Comparison of ENCODE assay signal across 8 cellular contexts in the genomic region with DNA sequence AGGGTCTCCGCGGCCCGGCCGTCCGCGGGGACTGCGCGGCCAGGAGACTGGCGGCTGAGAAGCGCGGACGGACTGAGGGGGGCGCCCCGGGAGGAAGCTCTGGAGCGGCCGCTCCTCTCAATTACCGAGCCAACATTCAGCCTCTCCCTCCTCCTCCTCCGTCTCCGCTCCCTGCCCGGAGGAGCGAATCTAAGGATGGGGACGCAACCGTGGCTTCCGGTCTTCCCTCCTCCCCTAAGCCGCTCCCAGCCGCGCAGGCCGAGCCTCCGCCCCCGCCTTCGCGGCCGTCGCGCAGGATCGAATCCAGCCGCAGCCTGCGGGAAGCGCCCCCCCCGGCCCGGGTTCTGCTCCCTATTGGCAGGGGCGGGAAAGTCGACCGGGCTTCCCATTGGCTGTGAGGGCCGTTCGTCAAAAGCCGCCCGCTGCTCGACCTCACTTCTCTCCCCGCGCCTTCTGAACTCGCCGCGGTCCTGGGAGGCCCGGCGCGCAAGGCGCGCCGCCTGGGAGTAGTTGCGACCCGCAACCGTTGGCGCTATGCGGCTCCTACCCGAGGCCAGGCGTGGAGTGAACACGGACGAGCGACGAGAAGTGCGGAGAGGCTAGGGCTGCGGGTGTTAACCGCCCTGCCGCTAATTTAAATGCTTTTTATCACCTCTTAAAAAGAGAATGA. TPM values are rescaled to one million over a fixed set of nuclear protein-coding genes. Genes with fewer than 3 reads are reported as not detected.
DNase-seq lines count a peak whose midpoint lies in the region; ATAC-seq, FAIRE-seq and TF ChIP-seq lines count a peak whose summit lies in the region.

A gene (minus strand): TSS at position 197 of the 670 bp plus-strand sequence. CDS start 302 bp downstream, outside the sequence.

- 0 out of 2 replicates have a peak within 1 kb of the TSS, but pooled peaks have one; percentile 22 for H2BK12ac ChIP-seq in H1 (ENCODE audit: low read depth, low read length)

- H3K36me3 ChIP-seq in CD8-positive, alpha-beta T cell (ENCODE audit: insufficient read depth, low read length): no peaks in the 10 kb centered on the region
- H3K36me3 ChIP-seq in NT2/D1 (ENCODE audit: insufficient read depth, insufficient read length, low read length) (no peaks in the 10 kb centered on the region), H1 (ENCODE audit: control insufficient read depth in 2 of 4, insufficient read depth in 4 of 4, low read length in 3 of 4) (no peaks in the 10 kb centered on the region)

- H3K4me3 Mint-ChIP-seq in CD8-positive, alpha-beta T cell: peak within 1 kb of the TSS; percentile 95
- peak within 1 kb of the TSS; percentile 99 for H3K4me3 Mint-ChIP-seq in activated CD8-positive, alpha-beta memory T cell treated with anti-CD3 and anti-CD28 coated beads, Interleukin-2, amount 10 ng/mL, durations not matched to agents 7 days and 5 days
- H3K4me3 Mint-ChIP-seq in memory B cell: peak within 1 kb of the TSS; percentile 78

- H2BK20ac ChIP-seq in H1 (ENCODE audit: low read length): no peak within 1 kb of the TSS

- no peaks in the 10 kb centered on the region for H3K79me1 ChIP-seq in H1 (ENCODE audit: low read depth, low read length)

- H4K20me1 ChIP-seq in H1 (replicated peaks in 1 of 2; ENCODE audit: control insufficient read depth in 1 of 2, insufficient read depth in 2 of 2, low read length in 2 of 2): peaks cover 3 to 20% of the 10 kb centered on the region in 2 experiments

- peaks cover 4% of the 10 kb centered on the region for H3K36me3 Mint-ChIP-seq in CD8-positive, alpha-beta T cell
- peaks cover 21% of the 10 kb centered on the region for H3K36me3 Mint-ChIP-seq in activated CD8-positive, alpha-beta memory T cell treated with anti-CD3 and anti-CD28 coated beads, Interleukin-2, amount 10 ng/mL, durations not matched to agents 7 days and 5 days
- H3K36me3 Mint-ChIP-seq in memory B cell: no peaks in the 10 kb centered on the region

- CTCF ChIA-PET in CD8-positive, alpha-beta T cell (lab: Charles Lee): interaction anchor here (0.6 to 8.6 kb wide), 32 partner anchors 8 to 227 kb away, joined by 3 to 82 read pairs (median 6); a partner anchor contains a TSS
- CTCF ChIA-PET in activated CD8-positive, alpha-beta memory T cell treated with anti-CD3 and anti-CD28 coated beads, Interleukin-2, amount 10 ng/mL, durations not matched to agents 7 days and 5 days (lab: Charles Lee): interaction anchor here (0.7 to 12.6 kb wide), 40 partner anchors 8 to 148 kb away, joined by 3 to 166 read pairs (median 6); a partner anchor contains a TSS
- CTCF ChIA-PET in H1 (lab: Charles Lee; ENCODE audit: partially characterized antibody): interaction anchor here (1.0 to 14.3 kb wide), 17 partner anchors 8 to 138 kb away, joined by 3 to 119 read pairs (median 5); a partner anchor contains a TSS

- H4K5ac ChIP-seq in H1 (ENCODE audit: insufficient read length, low read depth, low read length): peak within 1 kb of the TSS; percentile 69

- intact Hi-C loops in CD8-positive, alpha-beta T cell (cut with DNase I, micrococcal nuclease): loop anchor here (1.0 to 10.0 kb wide), 11 partner anchors 22 to 834 kb away; a partner anchor contains a TSS

- H3K4me1 ChIP-seq in CD8-positive, alpha-beta T cell (ENCODE audit: insufficient read depth, low read length): peaks cover 23% of the 10 kb centered on the region
- H3K4me1 ChIP-seq in NT2/D1 (ENCODE audit: insufficient read depth, insufficient read length) (peaks cover 2% of the 10 kb centered on the region), H1 (replicated peaks in 1 of 4; ENCODE audit: control insufficient read depth in 3 of 4, insufficient read depth in 4 of 4, low read length in 3 of 4) (peaks cover 0 to 9% (median 3%) of the 10 kb centered on the region in 4 experiments; a peak in 3 of 7 replicates)

- H3K9ac ChIP-seq in NT2/D1 (ENCODE audit: insufficient read length, low read depth) (peak within 1 kb of the TSS; percentile 90), H1 (replicated peaks in 1 of 4; ENCODE audit: extremely low read depth in 1 of 4, low read depth in 3 of 4, low read length in 3 of 4) (peak within 1 kb of the TSS; percentile 82 to 93 (median 84))

- H2BK120ac ChIP-seq in H1 (replicated peaks; ENCODE audit: low read depth, low read length): no peak within 1 kb of the TSS

- TF ChIP-seq CTCF in CD8-positive, alpha-beta T cell (IDR thresholded peaks at IDR 0.05): no peak
- TF ChIP-seq CTCF in GM20000 (IDR thresholded peaks at IDR 0.05; ENCODE audit: extremely low read depth, missing control alignments) (no peak), H1 (IDR thresholded peaks at IDR 0.05; ENCODE audit: control extremely low read depth in 1 of 3, insufficient read depth in 1 of 3, low read depth in 1 of 3, low read length in 3 of 3) (peak in 1 of 3 experiments; percentile 1; a peak in 1 of 4 replicates)

- no peaks in the 10 kb centered on the region for H3K9me3 Mint-ChIP-seq in CD8-positive, alpha-beta T cell
- H3K9me3 Mint-ChIP-seq in activated CD8-positive, alpha-beta memory T cell treated with anti-CD3 and anti-CD28 coated beads, Interleukin-2, amount 10 ng/mL, durations not matched to agents 7 days and 5 days (ENCODE audit: low read depth): no peaks in the 10 kb centered on the region
- no peaks in the 10 kb centered on the region for H3K9me3 Mint-ChIP-seq in memory B cell

- TF ChIP-seq POLR2A in H1 (IDR thresholded peaks at IDR 0.05; ENCODE audit: control extremely low read depth in 1 of 2, low read depth in 2 of 2, low read length in 2 of 2): peak; percentile 88 to 93

- H3K56ac ChIP-seq in H1 (replicated peaks; ENCODE audit: insufficient read length, low read depth, low read length): peak within 1 kb of the TSS; percentile 92

- H3K18ac ChIP-seq in H1 (ENCODE audit: extremely low read depth, low read length): peak within 1 kb of the TSS; percentile 96

- POLR2A ChIA-PET in CD8-positive, alpha-beta T cell (lab: Charles Lee): interaction anchor here (0.7 to 6.1 kb wide), 10 partner anchors 10 to 148 kb away, joined by 3 to 78 read pairs (median 5); a partner anchor contains a TSS
- POLR2A ChIA-PET in H1 (lab: Charles Lee; ENCODE audit: partially characterized antibody): interaction anchor here (0.5 to 21.1 kb wide), 20 partner anchors 10 to 330 kb away, joined by 3 to 334 read pairs (median 4); a partner anchor contains a TSS

- no peak for TF ChIP-seq EP300 in H1 (IDR thresholded peaks at IDR 0.05; ENCODE audit: borderline replicate concordance in 1 of 2, low read depth in 2 of 2, low read length in 2 of 2)

- peak within 1 kb of the TSS; percentile 73 for H2BK5ac ChIP-seq in H1 (ENCODE audit: low read depth, low read length)

- no peak within 1 kb of the TSS for H3K23ac ChIP-seq in H1 (ENCODE audit: insufficient read length)

- peaks cover 4% of the 10 kb centered on the region; the same call in 1 of the 2 replicates for H3K23me2 ChIP-seq in H1 (ENCODE audit: low read depth, low read length)

- H2AK5ac ChIP-seq in H1 (ENCODE audit: low read depth, low read length): no peak within 1 kb of the TSS

- no peak within 1 kb of the TSS for H3K14ac ChIP-seq in H1 (ENCODE audit: insufficient read length)

- H3K4me1 Mint-ChIP-seq in CD8-positive, alpha-beta T cell (ENCODE audit: low read depth): peaks cover 47% of the 10 kb centered on the region
- H3K4me1 Mint-ChIP-seq in activated CD8-positive, alpha-beta memory T cell treated with anti-CD3 and anti-CD28 coated beads, Interleukin-2, amount 10 ng/mL, durations not matched to agents 7 days and 5 days: peaks cover 49% of the 10 kb centered on the region
- peaks cover 10% of the 10 kb centered on the region for H3K4me1 Mint-ChIP-seq in memory B cell

- H3K27me3 Mint-ChIP-seq in CD8-positive, alpha-beta T cell (ENCODE audit: low read depth): no peaks in the 10 kb centered on the region
- H3K27me3 Mint-ChIP-seq in activated CD8-positive, alpha-beta memory T cell treated with anti-CD3 and anti-CD28 coated beads, Interleukin-2, amount 10 ng/mL, durations not matched to agents 7 days and 5 days: no peaks in the 10 kb centered on the region
- peaks cover 12% of the 10 kb centered on the region for H3K27me3 Mint-ChIP-seq in memory B cell

- FAIRE-seq in HTR-8/SVneo (lab: Jason Lieb, UNC) (peak; percentile 93), H1 (lab: Jason Lieb, UNC) (no peak)

- H3K79me2 ChIP-seq in H1 (ENCODE audit: control insufficient read depth in 1 of 2, insufficient read depth in 2 of 2, low read length in 2 of 2): peaks cover 17 to 40% of the 10 kb centered on the region in 2 experiments

- peak within 1 kb of the TSS; percentile 97 for H4K91ac ChIP-seq in H1 (replicated peaks; ENCODE audit: insufficient read length, low read length)

- peak within 1 kb of the TSS; percentile 77 to 81 for H3K4me2 ChIP-seq in H1 (ENCODE audit: insufficient read depth in 1 of 2, low read depth in 2 of 2, low read length in 2 of 2)

- peak within 1 kb of the TSS; percentile 54 for H3K27ac ChIP-seq in CD8-positive, alpha-beta T cell (ENCODE audit: low read depth, low read length)
- peak within 1 kb of the TSS; percentile 91 for H3K27ac ChIP-seq in H1 (ENCODE audit: low read depth, low read length)

- no peaks in the 10 kb centered on the region for H3K27me3 ChIP-seq in CD8-positive, alpha-beta T cell (ENCODE audit: insufficient read depth, low read length)
- H3K27me3 ChIP-seq in NT2/D1 (ENCODE audit: insufficient read depth, insufficient read length) (no peaks in the 10 kb centered on the region), H1 (replicated peaks in 1 of 4; ENCODE audit: control insufficient read depth in 3 of 4, extremely low read depth in 1 of 4, insufficient read depth in 3 of 4, low read length in 3 of 4) (no peaks in the 10 kb centered on the region)

- H3K27ac Mint-ChIP-seq in CD8-positive, alpha-beta T cell: peak within 1 kb of the TSS; percentile 91
- H3K27ac Mint-ChIP-seq in activated CD8-positive, alpha-beta memory T cell treated with anti-CD3 and anti-CD28 coated beads, Interleukin-2, amount 10 ng/mL, durations not matched to agents 7 days and 5 days: peak within 1 kb of the TSS; percentile 95
- peak within 1 kb of the TSS; percentile 38 for H3K27ac Mint-ChIP-seq in memory B cell

- H4K8ac ChIP-seq in H1 (ENCODE audit: extremely low read depth, insufficient read depth, low read length): peak within 1 kb of the TSS; percentile 96

- H3K9me3 ChIP-seq in CD8-positive, alpha-beta T cell (ENCODE audit: low read length): no peaks in the 10 kb centered on the region
- H3K9me3 ChIP-seq in NT2/D1 (ENCODE audit: insufficient read depth, low read length) (no peaks in the 10 kb centered on the region), H1 (ENCODE audit: insufficient read depth in 2 of 2, low read depth in 1 of 2, low read length in 1 of 2) (no peaks in the 10 kb centered on the region)

- 1% methylated on average over 42 of the region's 75 CpGs; no CpG with 5 or more reads in 1 of the 2 experiments for WGBS in H1 (ENCODE audit: extremely low coverage in 1 of 2, insufficient coverage in 1 of 2, insufficient read length in 1 of 2, insufficient replicate concordance in 2 of 2, low coverage in 1 of 2, low lambda C conversion rate in 2 of 2, missing lambda C conversion rate in 1 of 2), 2 experiments

- H2BK15ac ChIP-seq in H1 (ENCODE audit: low read length): no peak within 1 kb of the TSS

- TF ChIP-seq RAD21 in H1 (IDR thresholded peaks at IDR 0.05 in 1 of 2, conservative IDR thresholded peaks at IDR 0.05 in 1 of 2; ENCODE audit: low read depth in 2 of 2, low read length in 2 of 2): no peak

- peak; percentile 78 for ATAC-seq in CD8-positive, alpha-beta T cell
- ATAC-seq in activated CD8-positive, alpha-beta memory T cell treated with anti-CD3 and anti-CD28 coated beads, Interleukin-2, amount 10 ng/mL, durations not matched to agents 7 days and 5 days: peak; percentile 82
- peak; percentile 75 for ATAC-seq in memory B cell (ENCODE audit: low read depth)

- H3K4me3 ChIP-seq in CD8-positive, alpha-beta T cell (ENCODE audit: low read depth, low read length): peak within 1 kb of the TSS; percentile 85
- H3K4me3 ChIP-seq in NT2/D1 (ENCODE audit: insufficient read length, low read depth): peak within 1 kb of the TSS; percentile 78
- peak within 1 kb of the TSS; percentile 80 to 94 (median 84) for H3K4me3 ChIP-seq in H1 (ENCODE audit: extremely low read depth in 1 of 4, insufficient read depth in 2 of 4, low read depth in 3 of 4, low read length in 4 of 4)

- H3K4ac ChIP-seq in H1 (replicated peaks; ENCODE audit: insufficient read length, low read depth, low read length): no peak within 1 kb of the TSS

- DNase-seq in CD8-positive, alpha-beta T cell: peak; percentile 79 to 94 (median 91)
- peak; percentile 98 for DNase-seq in GM20000 (ENCODE audit: low spot score)
- peak; percentile 97 for DNase-seq in HTR-8/SVneo (ENCODE audit: insufficient read length, low spot score)
- peak; percentile 98 for DNase-seq in NT2/D1 (ENCODE audit: low read depth, low spot score)
- peak; percentile 97 for DNase-seq in activated CD8-positive, alpha-beta memory T cell treated with anti-CD3 and anti-CD28 coated beads, Interleukin-2, amount 10 ng/mL, durations not matched to agents 7 days and 5 days
- peak; percentile 92 to 99 for DNase-seq in H1 (ENCODE audit: low read depth in 1 of 2, low spot score in 2 of 2)
- DNase-seq in memory B cell (ENCODE audit: low spot score in 2 of 2): peak; percentile 69 to 70
- DNase-seq in stimulated activated CD8-positive, alpha-beta memory T cell treated with anti-CD3 and anti-CD28 coated beads, Interleukin-12 subunit alpha, Interleukin-12 subunit beta, amount 100 ng/mL, for 1 hour (ENCODE audit: low read depth): peak; percentile 87

- peak within 1 kb of the TSS; percentile 60 for H2AFZ ChIP-seq in H1 (ENCODE audit: low read length)

RNA-seq across cellular contexts. Expression of the gene that starts here (rescaled TPM):
- total RNA-seq in CD8-positive, alpha-beta T cell: 10 to 100 TPM; 35.0 to 37.6 TPM
- total RNA-seq in activated CD8-positive, alpha-beta memory T cell treated with anti-CD3 and anti-CD28 coated beads, Interleukin-2, amount 10 ng/mL, durations not matched to agents 7 days and 5 days: 100 to 1,000 TPM in 1 of 2 experiments, 10 to 100 TPM in 1; 88.8 to 106 TPM
- total RNA-seq in H1 (2021; fragmentation: NEBNext Ultra II Directional; extraction: Animal tissue kit (Norgen Biotek cat#: 25700)): 69.3 TPM in 2 replicates
- 11.1 and 18.6 TPM in 2 replicates for polyA plus RNA-seq in H1 (2011; rRNA removed)
- 23.1 TPM for polyA plus RNA-seq in H1 (2011; cell fraction: cytosol; rRNA removed)
- polyA plus RNA-seq in H1 (2011; cell fraction: nucleus; rRNA removed): 16.1 TPM
- 31.0 to 61.2 TPM (median 34.3 TPM) in 4 replicates for polyA plus RNA-seq in H1 (2012, experiment 1 of 2)
- polyA plus RNA-seq in H1 (2012, experiment 2 of 2): 5.6 TPM
- polyA plus RNA-seq in H1 (2013, experiment 1 of 2): 26.9 TPM
- polyA plus RNA-seq in H1 (2013, experiment 2 of 2): 27.9 TPM
- 34.2 and 57.9 TPM in 2 replicates for polyA minus RNA-seq in H1 (2011; rRNA and poly(A)+ RNA removed)
- 27.4 TPM for polyA minus RNA-seq in H1 (2011; cell fraction: cytosol; rRNA and poly(A)+ RNA removed)
- polyA minus RNA-seq in H1 (2011; cell fraction: nucleus; rRNA and poly(A)+ RNA removed): 93.9 TPM

Comparison
In these comparisons a context has a peak if more than half of its experiments do, and no peak if none do; other contexts are left out.
1. Peak in every context shown above with its lines: DNase-seq, ATAC-seq, H3K4me3 ChIP-seq and H3K27ac ChIP-seq.
2. H3K27ac Mint-ChIP-seq: peak in every context shown above with its lines; median percentile 95 in activated CD8-positive, alpha-beta memory T cell treated with anti-CD3 and anti-CD28 coated beads, Interleukin-2, amount 10 ng/mL, durations not matched to agents 7 days and 5 days; 91 in CD8-positive, alpha-beta T cell; 38 in memory B cell.